39 cellular contexts compared by ENCODE assay signal in genomic region chr16:24833352-24833751, GRCh38. TPM values are rescaled to one million over a fixed set of nuclear protein-coding genes. Genes with fewer than 3 reads are reported as not detected.
"Had no signal": no experiment of that assay in that cellular context is flagged by ENCODE, and none has a peak within 500 bp of the region (broad histone marks: within the 10 kb centered on the region; RNA-seq: fewer than 3 reads in every experiment).

No MANE protein-coding gene starts in this region.

- DNase-seq: Karpas-422, Kasumi-1, KG1, MG63, MM.1S, MV-4-11, NCI-H1048, NCI-H1092, NCI-H1092 treated with DMSO at 0.1 percent for 48 hours, NCI-H1105, NCI-H1105 treated with DMSO at 0.1 percent for 48 hours, NCI-H1417, NCI-H1436, NCI-H1436 treated with DMSO at 0.1 percent for 48 hours, NCI-H146, NCI-H1694, NCI-H1694 treated with DMSO at 0.1 percent for 48 hours, NCI-H187, NCI-H187 treated with DMSO at 0.1 percent for 48 hours, NCI-H1930, NCI-H2029, NCI-H2029 treated with DMSO at 0.1 percent for 48 hours, NCI-H2081, NCI-H2081 treated with DMSO at 0.1 percent for 48 hours, NCI-H2107, NCI-H2171, NCI-H2171 treated with DMSO at 0.1 percent for 48 hours, NCI-H2227 treated with DMSO at 0.1 percent for 48 hours, NCI-H226, NCI-H345, NCI-H446, NCI-H446 treated with DMSO at 0.1 percent for 48 hours, NCI-H510A, NCI-H510A treated with DMSO at 0.1 percent for 48 hours had no signal

- H3K4me3 ChIP-seq: MG63 had no signal

- H3K27me3 ChIP-seq: MG63 had no signal

- H3K9ac ChIP-seq: KMS-11 had no signal

- H3K9me3 ChIP-seq: MG63 had no signal

- H3K27ac ChIP-seq: KMS-11 had no signal

RNA-seq across cellular contexts. Expression of gene SLC5A11, which starts 12.4 kb away (rescaled TPM):
- total RNA-seq: LHCN-M2, M059J, MCF 10A, NCI-H460 had no signal
